Comparison of ENCODE assay signal across 28 cellular contexts in the genomic region with DNA sequence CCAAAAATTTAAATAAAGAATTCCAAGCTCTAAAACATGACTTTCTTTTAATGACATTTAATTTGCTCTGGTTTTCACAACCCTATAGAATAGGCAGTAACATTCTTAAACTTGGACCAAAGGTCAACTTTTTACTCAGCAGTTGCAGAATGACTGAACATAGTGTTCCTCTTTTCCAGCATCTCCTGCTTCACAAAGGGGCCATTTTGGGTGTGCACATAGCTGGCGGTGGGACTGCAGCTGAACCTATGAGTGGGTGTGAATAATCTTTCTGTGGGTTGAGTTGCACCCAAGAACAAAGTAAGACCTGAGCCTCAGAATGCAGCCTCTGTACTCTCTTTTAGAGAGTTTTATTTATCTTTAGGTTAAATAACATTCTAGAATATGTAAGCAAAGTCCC.
DNase-seq lines count a peak whose midpoint lies in the region; ATAC-seq, FAIRE-seq and TF ChIP-seq lines count a peak whose summit lies in the region.
"Had no signal": no experiment of that assay in that cellular context is flagged by ENCODE, and none has a peak within 500 bp of the region (broad histone marks: within the 10 kb centered on the region; RNA-seq: fewer than 3 reads in every experiment).

No MANE protein-coding gene starts in this region.

- H3K9ac ChIP-seq in kidney (ENCODE audit: low read length in 2 of 2): no peak overlapping the region

- no peaks in the 10 kb centered on the region for H3K4me1 ChIP-seq in kidney (ENCODE audit: control insufficient read depth in 1 of 2, insufficient read depth in 1 of 2, low read depth in 1 of 2, low read length in 2 of 2)
- H3K4me1 ChIP-seq: A549, breast epithelium, colonic mucosa, esophagus muscularis mucosa, left ventricle myocardium inferior had no signal

- peaks cover 0 to 7% of the 10 kb centered on the region in 2 donors for H3K9me3 ChIP-seq in kidney (ENCODE audit: control insufficient read depth in 1 of 2, low read length in 2 of 2)
- H3K9me3 ChIP-seq: colonic mucosa had no signal

- no peaks in the 10 kb centered on the region for H3K36me3 ChIP-seq in kidney (ENCODE audit: control insufficient read depth in 1 of 2, insufficient read depth in 2 of 2, low read length in 2 of 2)
- H3K36me3 ChIP-seq: breast epithelium, colonic mucosa, esophagus muscularis mucosa, left ventricle myocardium inferior, WERI-Rb-1 had no signal

- intact Hi-C loops in sciatic nerve (cut with DNase I): no loop called here
- intact Hi-C loops in kidney (cut with DNase I): no loop called here

- H3K27ac ChIP-seq in kidney (ENCODE audit: low read depth in 2 of 2, low read length in 2 of 2): no peak overlapping the region
- H3K27ac ChIP-seq: A549, breast epithelium, colonic mucosa, esophagus muscularis mucosa, left ventricle myocardium inferior, WERI-Rb-1 had no signal

- peak; percentile 9 for DNase-seq in RPMI7951 (ENCODE audit: low read depth)
- no peak for DNase-seq in sciatic nerve (ENCODE audit: low spot score)
- no peak for DNase-seq in GOT3 (lab: John Stamatoyannopoulos, UW)
- no peak for DNase-seq in kidney
- DNase-seq in NCI-H2196 (lab: John Stamatoyannopoulos, UW; ENCODE audit: unreplicated experiment): no peak
- DNase-seq: activated CD4-positive, alpha-beta T cell treated with anti-CD3 and anti-CD28 coated beads, Interleukin-2, amount 10 ng/mL, durations not matched to agents 7 days and 5 days; activated CD8-positive, alpha-beta memory T cell treated with anti-CD3 and anti-CD28 coated beads, Interleukin-2, amount 10 ng/mL, durations not matched to agents 7 days and 5 days; activated naive CD4-positive, alpha-beta T cell treated with anti-CD3 and anti-CD28 coated beads, Interleukin-2, amount 10 ng/mL, durations not matched to agents 7 days and 5 days; activated T-cell treated with anti-CD3 and anti-CD28 coated beads, Interleukin-2, amount 50 U/mL, for 72 hours; amniotic stem cell; colonic mucosa; H7; hypothalamus; left ventricle myocardium inferior; naive B cell; NCI-H1105; NCI-H2029; NCI-H82; small intestine; stimulated activated CD4-positive, alpha-beta T cell treated with anti-CD3 and anti-CD28 coated beads, Interleukin-2, amount 100 ng/mL, for 24 hours; WERI-Rb-1 had no signal

- FAIRE-seq in kidney (lab: Jason Lieb, UNC): no peak
- FAIRE-seq: A549, frontal cortex, small intestine had no signal

- TF ChIP-seq CTCF in kidney (IDR thresholded peaks at IDR 0.05; ENCODE audit: borderline replicate concordance, extremely low read depth, insufficient read depth): no peak

- H3K4me3 ChIP-seq in kidney (ENCODE audit: low read length in 2 of 2): no peak overlapping the region
- H3K4me3 ChIP-seq: A549, breast epithelium, colonic mucosa, esophagus muscularis mucosa, left ventricle myocardium inferior had no signal

- peak; percentile 65 for ATAC-seq in GM18502 (IDR thresholded peaks at IDR 0.05; ENCODE audit: poor library complexity, unreplicated experiment)
- ATAC-seq in GM19463 (IDR thresholded peaks at IDR 0.05; ENCODE audit: unreplicated experiment): peak; percentile 88
- peak; percentile 61 for ATAC-seq in HG03025 (IDR thresholded peaks at IDR 0.05; ENCODE audit: low FRiP score, unreplicated experiment)
- no peak for ATAC-seq in sciatic nerve
- ATAC-seq: A549; activated CD8-positive, alpha-beta memory T cell treated with anti-CD3 and anti-CD28 coated beads, Interleukin-2, amount 10 ng/mL, durations not matched to agents 7 days and 5 days; activated T-cell treated with anti-CD3 and anti-CD28 coated beads, Interleukin-2, amount 50 U/mL, for 72 hours had no signal
